30 cellular contexts compared by ENCODE assay signal in the genomic region with DNA sequence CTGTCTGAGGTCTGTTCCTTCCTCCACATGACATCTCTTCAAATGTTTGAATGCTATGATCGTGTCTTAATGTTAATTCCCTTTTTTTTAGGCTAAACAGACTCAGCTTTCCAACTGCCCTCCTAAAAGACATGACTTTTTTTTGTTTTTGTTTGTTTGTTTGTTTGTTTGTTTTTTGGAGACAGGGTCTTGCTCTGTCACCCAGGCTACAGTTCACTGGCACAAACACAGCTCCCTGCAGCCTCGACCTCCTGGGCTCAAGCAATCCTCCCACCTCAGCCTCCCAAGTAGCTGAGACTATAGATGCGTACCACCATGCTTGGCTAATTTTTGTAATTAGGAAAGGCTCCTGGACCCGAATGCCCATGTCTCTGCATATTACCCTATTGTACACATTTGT.
DNase-seq lines count a peak whose midpoint lies in the region; ATAC-seq, FAIRE-seq and TF ChIP-seq lines count a peak whose summit lies in the region.
"Had no signal": no experiment of that assay in that cellular context is flagged by ENCODE, and none has a peak within 500 bp of the region (broad histone marks: within the 10 kb centered on the region; RNA-seq: fewer than 3 reads in every experiment).

No MANE protein-coding gene starts in this region.

- H3K27me3 ChIP-seq in left ventricle myocardium inferior (ENCODE audit: low read depth) (no peaks in the 10 kb centered on the region), esophagus squamous epithelium (no peaks in the 10 kb centered on the region), sigmoid colon (no peaks in the 10 kb centered on the region)

- TF ChIP-seq CTCF in left ventricle myocardium inferior (IDR thresholded peaks at IDR 0.05; ENCODE audit: borderline replicate concordance) (no peak), esophagus squamous epithelium (IDR thresholded peaks at IDR 0.05) (no peak), sigmoid colon (IDR thresholded peaks at IDR 0.05) (no peak), D721Med (IDR thresholded peaks at IDR 0.05; ENCODE audit: insufficient read depth, missing control alignments) (no peak)

- ATAC-seq in Right ventricle myocardium superior (ENCODE audit: poor library complexity): no peak
- ATAC-seq: A549; activated T-cell treated with anti-CD3 and anti-CD28 coated beads, Interleukin-2, amount 50 U/mL, for 4 hours; CD8-positive, alpha-beta T cell; foreskin keratinocyte; naive thymus-derived CD8-positive, alpha-beta T cell had no signal

- no peak for TF ChIP-seq POLR2A in esophagus squamous epithelium (IDR thresholded peaks at IDR 0.05)
- TF ChIP-seq POLR2A in sigmoid colon (IDR thresholded peaks at IDR 0.05): no peak

- intact Hi-C loops in left ventricle myocardium inferior (cut with micrococcal nuclease): loop anchor here (10.0 kb wide), 1 partner anchor 186 kb away; no protein-coding TSS in a partner anchor
- intact Hi-C loops in Right ventricle myocardium superior (cut with DNase I): loop anchor here (5.0 kb wide), 1 partner anchor 194 kb away; no protein-coding TSS in a partner anchor
- intact Hi-C loops in esophagus squamous epithelium (cut with DNase I): loop anchor here (5.0 kb wide), 1 partner anchor 454 kb away; no protein-coding TSS in a partner anchor
- intact Hi-C loops in sigmoid colon (cut with DNase I): no loop called here

- H3K27ac ChIP-seq in left ventricle myocardium inferior (replicated peaks): peak overlapping the region; percentile 81
- H3K27ac ChIP-seq in esophagus squamous epithelium: peak overlapping the region in 3 of 4 donors; percentile 40 to 65 (median 62)
- H3K27ac ChIP-seq in sigmoid colon: peak overlapping the region in 3 of 4 donors; percentile 45 to 51 (median 48)
- H3K27ac ChIP-seq: A549, foreskin keratinocyte had no signal

- no peak for TF ChIP-seq EP300 in sigmoid colon (IDR thresholded peaks at IDR 0.05)

- FAIRE-seq in RCC 7860 (lab: Jason Lieb, UNC): no peak
- no peak for FAIRE-seq in D721Med (lab: Jason Lieb, UNC)
- FAIRE-seq: A549, urothelium cell line had no signal

- no peak for DNase-seq in left ventricle myocardium inferior
- no peak for DNase-seq in Right ventricle myocardium superior
- no peak for DNase-seq in esophagus squamous epithelium (lab: John Stamatoyannopoulos, UW)
- no peak for DNase-seq in sigmoid colon
- no peak for DNase-seq in RCC 7860 (ENCODE audit: low spot score)
- no peak for DNase-seq in D721Med (ENCODE audit: insufficient read length, low spot score)
- no peak for DNase-seq in stimulated activated CD4-positive, alpha-beta T cell treated with anti-CD3 and anti-CD28 coated beads, Interleukin-2, amount 100 ng/mL, for 24 hours
- no peak for DNase-seq in NCI-H510A (lab: John Stamatoyannopoulos, UW)
- DNase-seq: activated CD4-positive, alpha-beta T cell treated with anti-CD3 and anti-CD28 coated beads, Interleukin-2, amount 10 ng/mL, durations not matched to agents 24 days and 14 days; activated gamma-delta T cell treated with Interleukin-2 at 50 U/mL for 16 hours; activated T-cell treated with anti-CD3 and anti-CD28 coated beads, Interleukin-2, amount 50 U/mL, for 4 hours; AML-193; CD8-positive, alpha-beta T cell; effector CD8-positive, alpha-beta T cell; erythroblast; foreskin keratinocyte; GOT3; HFFc6; hippocampal formation; Karpas-422; MV-4-11; naive thymus-derived CD8-positive, alpha-beta T cell; NCI-H1694; NCI-H446 treated with DMSO at 0.1 percent for 48 hours; occipital lobe; OCI-M1; stimulated activated CD4-positive, alpha-beta T cell treated with anti-CD3 and anti-CD28 coated beads, Interleukin-4, amount 100 ng/mL, for 1 hour; T1000 had no signal

- H3K36me3 ChIP-seq in left ventricle myocardium inferior: no peaks in the 10 kb centered on the region
- no peaks in the 10 kb centered on the region for H3K36me3 ChIP-seq in esophagus squamous epithelium
- H3K36me3 ChIP-seq in sigmoid colon: no peaks in the 10 kb centered on the region

- H3K4me1 ChIP-seq in left ventricle myocardium inferior (peaks cover 32% of the 10 kb centered on the region), esophagus squamous epithelium (peaks cover 0 to 40% (median 5%) of the 10 kb centered on the region in 3 donors), sigmoid colon (peaks cover 0 to 9% (median 0%) of the 10 kb centered on the region in 4 donors)
- H3K4me1 ChIP-seq: foreskin keratinocyte had no signal

- 70 to 80% methylated on average over 4 of the region's 4 CpGs for WGBS in esophagus squamous epithelium, 2 donors
- WGBS in sigmoid colon, 2 donors: 66 to 85% methylated on average over 4 of the region's 4 CpGs

- H3K4me3 ChIP-seq in left ventricle myocardium inferior (no peak overlapping the region), esophagus squamous epithelium (no peak overlapping the region), sigmoid colon (no peak overlapping the region)
- H3K4me3 ChIP-seq: A549 had no signal

- H3K9me3 ChIP-seq in left ventricle myocardium inferior (replicated peaks) (peaks cover 6% of the 10 kb centered on the region), esophagus squamous epithelium (no peaks in the 10 kb centered on the region), sigmoid colon (no peaks in the 10 kb centered on the region)
- H3K9me3 ChIP-seq: A549 had no signal
